Comparison of ENCODE assay signal across 2 cellular contexts in the genomic region with DNA sequence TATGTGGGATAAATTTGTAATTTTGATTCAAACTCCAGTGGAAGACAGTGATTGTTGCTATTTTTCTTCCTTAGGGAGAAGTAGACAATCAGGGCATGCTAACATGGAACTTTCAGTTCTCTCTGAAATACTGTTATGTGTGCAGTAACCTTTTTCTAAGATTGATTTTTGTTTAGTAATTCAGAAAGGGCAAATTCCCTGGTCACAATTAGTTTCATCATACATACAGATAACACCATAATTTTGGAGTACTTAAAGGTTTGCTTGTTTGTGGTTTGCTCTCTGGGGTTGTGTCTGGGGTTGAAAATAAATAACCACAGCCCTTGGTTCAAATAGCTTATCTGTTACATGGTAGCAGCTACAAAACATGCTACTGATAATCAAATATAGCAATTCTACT.
TF ChIP-seq lines count a peak whose summit lies in the region.

No MANE protein-coding gene starts in this region.

TF ChIP-seq in A549, 52 proteins besides CTCF, POLR2A, EP300 and RAD21:
- no peak for TF ChIP-seq CEBPB (IDR thresholded peaks at IDR 0.05)
- TF ChIP-seq RNF2 (IDR thresholded peaks at IDR 0.05; ENCODE audit: borderline replicate concordance, low read depth) = no peak
- no peak for TF ChIP-seq TFCP2L1 (CRISPR knock-in tag; IDR thresholded peaks at IDR 0.05)
- TF ChIP-seq MYC (IDR thresholded peaks at IDR 0.05; ENCODE audit: borderline replicate concordance, low read length) = no peak
- TF ChIP-seq, protein P1, sequence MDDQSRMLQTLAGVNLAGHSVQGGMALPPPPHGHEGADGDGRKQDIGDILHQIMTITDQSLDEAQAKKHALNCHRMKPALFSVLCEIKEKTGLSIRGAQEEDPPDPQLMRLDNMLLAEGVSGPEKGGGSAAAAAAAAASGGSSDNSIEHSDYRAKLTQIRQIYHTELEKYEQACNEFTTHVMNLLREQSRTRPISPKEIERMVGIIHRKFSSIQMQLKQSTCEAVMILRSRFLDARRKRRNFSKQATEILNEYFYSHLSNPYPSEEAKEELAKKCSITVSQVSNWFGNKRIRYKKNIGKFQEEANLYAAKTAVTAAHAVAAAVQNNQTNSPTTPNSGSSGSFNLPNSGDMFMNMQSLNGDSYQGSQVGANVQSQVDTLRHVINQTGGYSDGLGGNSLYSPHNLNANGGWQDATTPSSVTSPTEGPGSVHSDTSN (IDR thresholded peaks at IDR 0.05) = no peak
- no peak for TF ChIP-seq ZC3H11A (IDR thresholded peaks at IDR 0.05)
- no peak for TF ChIP-seq BHLHE40 (IDR thresholded peaks at IDR 0.05; ENCODE audit: low read depth, low read length)
- no peak for TF ChIP-seq JUNB (IDR thresholded peaks at IDR 0.05)
- TF ChIP-seq TP53 (CRISPR knock-in tag; IDR thresholded peaks at IDR 0.05) = no peak
- TF ChIP-seq KDM1A (IDR thresholded peaks at IDR 0.05; ENCODE audit: low read depth) = no peak
- no peak for TF ChIP-seq CHD2 (IDR thresholded peaks at IDR 0.05; ENCODE audit: low read length, partially characterized antibody)
TF ChIP-seq in A549: peak in this region for 0.

TF ChIP-seq in HepG2, 621 proteins besides CTCF, POLR2A, EP300 and RAD21:
- TF ChIP-seq ZFX (CRISPR knock-in tag; IDR thresholded peaks at IDR 0.05; ENCODE audit: low read depth) (no peak), ZNF17 (CRISPR knock-in tag; IDR thresholded peaks at IDR 0.05) (no peak), ATF4 (CRISPR knock-in tag; IDR thresholded peaks at IDR 0.05) (peak in 1 of 2 experiments; percentile 29; a peak in 1 of 4 replicates), ELF3 (CRISPR knock-in tag; IDR thresholded peaks at IDR 0.05) (no peak), RBM22 (optimal IDR thresholded peaks at IDR 0.05; ENCODE audit: low read length) (peak; percentile 56), TOE1 (CRISPR knock-in tag; IDR thresholded peaks at IDR 0.05) (no peak)
